In the genomic region with DNA sequence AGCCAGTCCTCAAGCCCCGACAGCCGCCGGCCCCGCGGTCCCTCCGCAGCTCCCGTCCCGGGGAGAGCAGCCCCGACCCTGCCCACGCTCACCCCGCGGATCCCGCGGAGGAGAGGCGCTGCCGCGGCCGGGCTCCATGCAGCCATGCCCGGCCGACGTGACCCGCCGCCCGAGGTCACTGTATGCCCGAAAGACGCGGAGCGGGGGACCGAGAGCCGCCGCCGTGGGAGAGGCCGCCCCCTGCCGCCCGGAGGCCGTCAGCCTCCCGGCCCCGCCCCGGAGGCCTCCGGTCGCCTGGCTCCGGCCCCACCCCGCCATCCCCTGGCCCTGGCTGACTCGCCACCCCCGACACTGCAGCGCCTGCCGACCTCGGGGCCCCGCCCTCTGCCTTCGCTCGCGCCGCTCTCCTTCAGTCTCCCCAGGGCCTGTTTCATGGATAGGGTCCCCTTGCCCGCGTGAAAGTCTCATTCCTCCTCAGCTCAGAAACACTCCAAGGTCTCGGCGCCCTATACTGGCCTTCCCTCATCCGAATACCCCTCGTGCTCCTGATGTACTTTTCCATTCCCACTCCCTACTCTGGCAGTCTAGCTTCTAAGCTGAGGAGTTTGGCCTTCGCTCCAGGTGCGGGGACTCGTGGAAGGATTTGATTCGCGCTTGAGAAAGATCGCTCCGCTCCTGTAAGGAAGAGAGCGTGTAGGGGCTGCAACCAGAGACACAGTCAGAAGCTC, we compare ENCODE assay signal across 1 cellular context.
A peak's percentile ranks its signal among the peaks of the same experiment; 100 is the strongest.
TF ChIP-seq lines count a peak whose summit lies in the region.

A gene with protein sequence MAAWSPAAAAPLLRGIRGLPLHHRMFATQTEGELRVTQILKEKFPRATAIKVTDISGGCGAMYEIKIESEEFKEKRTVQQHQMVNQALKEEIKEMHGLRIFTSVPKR (minus strand): TSS at position 184 of the 728 bp plus-strand sequence. CDS start 38 bp downstream, at position 146.

TF ChIP-seq in HepG2, 621 proteins besides CTCF, POLR2A, EP300 and RAD21 (continued from another document and continues in another):
- TF ChIP-seq, protein P1, sequence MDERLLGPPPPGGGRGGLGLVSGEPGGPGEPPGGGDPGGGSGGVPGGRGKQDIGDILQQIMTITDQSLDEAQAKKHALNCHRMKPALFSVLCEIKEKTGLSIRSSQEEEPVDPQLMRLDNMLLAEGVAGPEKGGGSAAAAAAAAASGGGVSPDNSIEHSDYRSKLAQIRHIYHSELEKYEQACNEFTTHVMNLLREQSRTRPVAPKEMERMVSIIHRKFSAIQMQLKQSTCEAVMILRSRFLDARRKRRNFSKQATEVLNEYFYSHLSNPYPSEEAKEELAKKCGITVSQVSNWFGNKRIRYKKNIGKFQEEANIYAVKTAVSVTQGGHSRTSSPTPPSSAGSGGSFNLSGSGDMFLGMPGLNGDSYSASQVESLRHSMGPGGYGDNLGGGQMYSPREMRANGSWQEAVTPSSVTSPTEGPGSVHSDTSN (CRISPR knock-in tag; IDR thresholded peaks at IDR 0.05): no peak
- TF ChIP-seq HIVEP1 (CRISPR knock-in tag; IDR thresholded peaks at IDR 0.05) (no peak), HDAC6 (IDR thresholded peaks at IDR 0.05; ENCODE audit: low read depth, low read length) (no peak), KLF11 (CRISPR knock-in tag; IDR thresholded peaks at IDR 0.05) (no peak), TP53 (CRISPR knock-in tag; conservative IDR thresholded peaks at IDR 0.05) (no peak), ZSCAN22 (CRISPR knock-in tag; IDR thresholded peaks at IDR 0.05) (no peak), ZNF263 (CRISPR knock-in tag; IDR thresholded peaks at IDR 0.05) (0 out of 2 replicates have a peak, but pooled peaks have one; percentile 21), ARNTL (CRISPR knock-in tag; IDR thresholded peaks at IDR 0.05) (0 out of 2 replicates have a peak, but pooled peaks have one; percentile 26), SOX5 (CRISPR knock-in tag; IDR thresholded peaks at IDR 0.05; ENCODE audit: borderline replicate concordance) (no peak; the same call in 1 of the 2 replicates), RELA (CRISPR knock-in tag; IDR thresholded peaks at IDR 0.05) (peak; percentile 85; the same call in 1 of the 2 replicates), KMT2A (CRISPR knock-in tag; IDR thresholded peaks at IDR 0.05) (peak; percentile 74; the same call in 1 of the 2 replicates), NR2C2 (CRISPR knock-in tag; IDR thresholded peaks at IDR 0.05; ENCODE audit: borderline replicate concordance) (peak; percentile 99), ZNF816 (CRISPR knock-in tag; IDR thresholded peaks at IDR 0.05; ENCODE audit: borderline replicate concordance) (peak; percentile 85), IKZF1 (IDR thresholded peaks at IDR 0.05) (no peak), AHR (CRISPR knock-in tag; IDR thresholded peaks at IDR 0.05) (no peak), ZNF343 (CRISPR knock-in tag; IDR thresholded peaks at IDR 0.05) (peak; percentile 64), ZNF850 (CRISPR knock-in tag; conservative IDR thresholded peaks at IDR 0.05) (no peak), ZNF629 (CRISPR knock-in tag; conservative IDR thresholded peaks at IDR 0.05) (peak; percentile 48; the same call in 1 of the 2 replicates), ZNF563 (CRISPR knock-in tag; IDR thresholded peaks at IDR 0.05) (peak; percentile 69), ZSCAN9 (CRISPR knock-in tag; IDR thresholded peaks at IDR 0.05; ENCODE audit: borderline replicate concordance) (peak; percentile 37; the same call in 1 of the 2 replicates), MIER3 (CRISPR knock-in tag; IDR thresholded peaks at IDR 0.05; ENCODE audit: borderline replicate concordance) (peak; percentile 77; the same call in 1 of the 2 replicates), ZFP36L2 (CRISPR knock-in tag; IDR thresholded peaks at IDR 0.05) (no peak), ZNF761 (CRISPR knock-in tag; conservative IDR thresholded peaks at IDR 0.05) (peak; percentile 76; the same call in 1 of the 2 replicates), ZNF530 (CRISPR knock-in tag; IDR thresholded peaks at IDR 0.05; ENCODE audit: low read depth) (no peak), BHLHE40 (IDR thresholded peaks at IDR 0.05; ENCODE audit: low read length) (0 out of 2 replicates have a peak, but pooled peaks have one; percentile 20), CREB1 (IDR thresholded peaks at IDR 0.05) (peak; percentile 27; the same call in 1 of the 2 replicates), CREB1 (CRISPR knock-in tag; IDR thresholded peaks at IDR 0.05) (no peak), ZNF549 (CRISPR knock-in tag; IDR thresholded peaks at IDR 0.05) (no peak), BRCA1 (CRISPR knock-in tag; IDR thresholded peaks at IDR 0.05) (0 out of 2 replicates have a peak, but pooled peaks have one; percentile 44), HMGA1 (CRISPR knock-in tag; conservative IDR thresholded peaks at IDR 0.05) (no peak), MED13 (CRISPR knock-in tag; IDR thresholded peaks at IDR 0.05) (peak; percentile 72; the same call in 1 of the 2 replicates), FLYWCH1 (CRISPR knock-in tag; IDR thresholded peaks at IDR 0.05) (0 out of 2 replicates have a peak, but pooled peaks have one; percentile 17), TBL1XR1 (IDR thresholded peaks at IDR 0.05; ENCODE audit: borderline replicate concordance, low read length, partially characterized antibody) (no peak), HDAC1 (CRISPR knock-in tag; IDR thresholded peaks at IDR 0.05) (peak; percentile 84), TCF7 (IDR thresholded peaks at IDR 0.05; ENCODE audit: low read depth) (no peak), THYN1 (CRISPR knock-in tag; IDR thresholded peaks at IDR 0.05; ENCODE audit: borderline replicate concordance, low read depth) (peak; percentile 32; the same call in 1 of the 2 replicates), ZNF501 (CRISPR knock-in tag; IDR thresholded peaks at IDR 0.05) (peak; percentile 70), ZIK1 (CRISPR knock-in tag; IDR thresholded peaks at IDR 0.05; ENCODE audit: borderline replicate concordance, low read depth) (peak; percentile 76; the same call in 1 of the 2 replicates), HES4 (CRISPR knock-in tag; IDR thresholded peaks at IDR 0.05; ENCODE audit: borderline replicate concordance) (peak; percentile 91), MEIS2 (CRISPR knock-in tag; IDR thresholded peaks at IDR 0.05) (peak; percentile 74; the same call in 1 of the 2 replicates), PTBP1 (IDR thresholded peaks at IDR 0.05; ENCODE audit: low read depth, low read length, poor library complexity, severe bottlenecking) (peak; percentile 64), THAP11 (CRISPR knock-in tag; IDR thresholded peaks at IDR 0.05) (peak; percentile 89), ZNF547 (CRISPR knock-in tag; IDR thresholded peaks at IDR 0.05) (peak; percentile 95; the same call in 1 of the 2 replicates), KLF12 (CRISPR knock-in tag; IDR thresholded peaks at IDR 0.05; ENCODE audit: borderline replicate concordance) (peak; percentile 97), ZMYM3 (CRISPR knock-in tag; IDR thresholded peaks at IDR 0.05) (no peak), NR2F2 (IDR thresholded peaks at IDR 0.05; ENCODE audit: borderline replicate concordance, low read depth) (peak; percentile 79; the same call in 1 of the 2 replicates), DPF2 (CRISPR knock-in tag; IDR thresholded peaks at IDR 0.05; ENCODE audit: borderline replicate concordance, low read depth) (no peak), XRCC5 (optimal IDR thresholded peaks at IDR 0.05; ENCODE audit: low read length) (peak; percentile 68), ZNF451 (CRISPR knock-in tag; IDR thresholded peaks at IDR 0.05) (peak; percentile 94), JUN (CRISPR knock-in tag; IDR thresholded peaks at IDR 0.05) (peak; percentile 52; the same call in 1 of the 2 replicates), POLR2AphosphoS2 (IDR thresholded peaks at IDR 0.05; ENCODE audit: low read depth, low read length) (no peak; the same call in 1 of the 2 replicates)
- TF ChIP-seq, protein P2, sequence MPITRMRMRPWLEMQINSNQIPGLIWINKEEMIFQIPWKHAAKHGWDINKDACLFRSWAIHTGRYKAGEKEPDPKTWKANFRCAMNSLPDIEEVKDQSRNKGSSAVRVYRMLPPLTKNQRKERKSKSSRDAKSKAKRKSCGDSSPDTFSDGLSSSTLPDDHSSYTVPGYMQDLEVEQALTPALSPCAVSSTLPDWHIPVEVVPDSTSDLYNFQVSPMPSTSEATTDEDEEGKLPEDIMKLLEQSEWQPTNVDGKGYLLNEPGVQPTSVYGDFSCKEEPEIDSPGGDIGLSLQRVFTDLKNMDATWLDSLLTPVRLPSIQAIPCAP (CRISPR knock-in tag; IDR thresholded peaks at IDR 0.05; ENCODE audit: low read depth): 0 out of 2 replicates have a peak, but pooled peaks have one; percentile 34
- TF ChIP-seq, protein P3, sequence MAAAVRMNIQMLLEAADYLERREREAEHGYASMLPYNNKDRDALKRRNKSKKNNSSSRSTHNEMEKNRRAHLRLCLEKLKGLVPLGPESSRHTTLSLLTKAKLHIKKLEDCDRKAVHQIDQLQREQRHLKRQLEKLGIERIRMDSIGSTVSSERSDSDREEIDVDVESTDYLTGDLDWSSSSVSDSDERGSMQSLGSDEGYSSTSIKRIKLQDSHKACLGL (CRISPR knock-in tag; IDR thresholded peaks at IDR 0.05): peak; percentile 91
- TF ChIP-seq, protein P4, sequence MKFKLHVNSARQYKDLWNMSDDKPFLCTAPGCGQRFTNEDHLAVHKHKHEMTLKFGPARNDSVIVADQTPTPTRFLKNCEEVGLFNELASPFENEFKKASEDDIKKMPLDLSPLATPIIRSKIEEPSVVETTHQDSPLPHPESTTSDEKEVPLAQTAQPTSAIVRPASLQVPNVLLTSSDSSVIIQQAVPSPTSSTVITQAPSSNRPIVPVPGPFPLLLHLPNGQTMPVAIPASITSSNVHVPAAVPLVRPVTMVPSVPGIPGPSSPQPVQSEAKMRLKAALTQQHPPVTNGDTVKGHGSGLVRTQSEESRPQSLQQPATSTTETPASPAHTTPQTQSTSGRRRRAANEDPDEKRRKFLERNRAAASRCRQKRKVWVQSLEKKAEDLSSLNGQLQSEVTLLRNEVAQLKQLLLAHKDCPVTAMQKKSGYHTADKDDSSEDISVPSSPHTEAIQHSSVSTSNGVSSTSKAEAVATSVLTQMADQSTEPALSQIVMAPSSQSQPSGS (CRISPR knock-in tag; IDR thresholded peaks at IDR 0.05): 0 out of 2 replicates have a peak, but pooled peaks have one; percentile 54
- TF ChIP-seq, protein P5, sequence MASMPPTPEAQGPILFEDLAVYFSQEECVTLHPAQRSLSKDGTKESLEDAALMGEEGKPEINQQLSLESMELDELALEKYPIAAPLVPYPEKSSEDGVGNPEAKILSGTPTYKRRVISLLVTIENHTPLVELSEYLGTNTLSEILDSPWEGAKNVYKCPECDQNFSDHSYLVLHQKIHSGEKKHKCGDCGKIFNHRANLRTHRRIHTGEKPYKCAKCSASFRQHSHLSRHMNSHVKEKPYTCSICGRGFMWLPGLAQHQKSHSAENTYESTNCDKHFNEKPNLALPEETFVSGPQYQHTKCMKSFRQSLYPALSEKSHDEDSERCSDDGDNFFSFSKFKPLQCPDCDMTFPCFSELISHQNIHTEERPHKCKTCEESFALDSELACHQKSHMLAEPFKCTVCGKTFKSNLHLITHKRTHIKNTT (CRISPR knock-in tag; IDR thresholded peaks at IDR 0.05): no peak
- TF ChIP-seq, protein P6, sequence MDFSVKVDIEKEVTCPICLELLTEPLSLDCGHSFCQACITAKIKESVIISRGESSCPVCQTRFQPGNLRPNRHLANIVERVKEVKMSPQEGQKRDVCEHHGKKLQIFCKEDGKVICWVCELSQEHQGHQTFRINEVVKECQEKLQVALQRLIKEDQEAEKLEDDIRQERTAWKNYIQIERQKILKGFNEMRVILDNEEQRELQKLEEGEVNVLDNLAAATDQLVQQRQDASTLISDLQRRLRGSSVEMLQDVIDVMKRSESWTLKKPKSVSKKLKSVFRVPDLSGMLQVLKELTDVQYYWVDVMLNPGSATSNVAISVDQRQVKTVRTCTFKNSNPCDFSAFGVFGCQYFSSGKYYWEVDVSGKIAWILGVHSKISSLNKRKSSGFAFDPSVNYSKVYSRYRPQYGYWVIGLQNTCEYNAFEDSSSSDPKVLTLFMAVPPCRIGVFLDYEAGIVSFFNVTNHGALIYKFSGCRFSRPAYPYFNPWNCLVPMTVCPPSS (IDR thresholded peaks at IDR 0.05): no peak
- TF ChIP-seq, protein P7, sequence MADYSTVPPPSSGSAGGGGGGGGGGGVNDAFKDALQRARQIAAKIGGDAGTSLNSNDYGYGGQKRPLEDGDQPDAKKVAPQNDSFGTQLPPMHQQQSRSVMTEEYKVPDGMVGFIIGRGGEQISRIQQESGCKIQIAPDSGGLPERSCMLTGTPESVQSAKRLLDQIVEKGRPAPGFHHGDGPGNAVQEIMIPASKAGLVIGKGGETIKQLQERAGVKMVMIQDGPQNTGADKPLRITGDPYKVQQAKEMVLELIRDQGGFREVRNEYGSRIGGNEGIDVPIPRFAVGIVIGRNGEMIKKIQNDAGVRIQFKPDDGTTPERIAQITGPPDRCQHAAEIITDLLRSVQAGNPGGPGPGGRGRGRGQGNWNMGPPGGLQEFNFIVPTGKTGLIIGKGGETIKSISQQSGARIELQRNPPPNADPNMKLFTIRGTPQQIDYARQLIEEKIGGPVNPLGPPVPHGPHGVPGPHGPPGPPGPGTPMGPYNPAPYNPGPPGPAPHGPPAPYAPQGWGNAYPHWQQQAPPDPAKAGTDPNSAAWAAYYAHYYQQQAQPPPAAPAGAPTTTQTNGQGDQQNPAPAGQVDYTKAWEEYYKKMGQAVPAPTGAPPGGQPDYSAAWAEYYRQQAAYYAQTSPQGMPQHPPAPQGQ (CRISPR knock-in tag; IDR thresholded peaks at IDR 0.05; ENCODE audit: borderline replicate concordance): 0 out of 2 replicates have a peak, but pooled peaks have one; percentile 1
- TF ChIP-seq, protein P8, sequence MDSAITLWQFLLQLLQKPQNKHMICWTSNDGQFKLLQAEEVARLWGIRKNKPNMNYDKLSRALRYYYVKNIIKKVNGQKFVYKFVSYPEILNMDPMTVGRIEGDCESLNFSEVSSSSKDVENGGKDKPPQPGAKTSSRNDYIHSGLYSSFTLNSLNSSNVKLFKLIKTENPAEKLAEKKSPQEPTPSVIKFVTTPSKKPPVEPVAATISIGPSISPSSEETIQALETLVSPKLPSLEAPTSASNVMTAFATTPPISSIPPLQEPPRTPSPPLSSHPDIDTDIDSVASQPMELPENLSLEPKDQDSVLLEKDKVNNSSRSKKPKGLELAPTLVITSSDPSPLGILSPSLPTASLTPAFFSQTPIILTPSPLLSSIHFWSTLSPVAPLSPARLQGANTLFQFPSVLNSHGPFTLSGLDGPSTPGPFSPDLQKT (CRISPR knock-in tag; IDR thresholded peaks at IDR 0.05; ENCODE audit: borderline replicate concordance): no peak
